1 cellular context compared by ENCODE assay signal in the genomic region with DNA sequence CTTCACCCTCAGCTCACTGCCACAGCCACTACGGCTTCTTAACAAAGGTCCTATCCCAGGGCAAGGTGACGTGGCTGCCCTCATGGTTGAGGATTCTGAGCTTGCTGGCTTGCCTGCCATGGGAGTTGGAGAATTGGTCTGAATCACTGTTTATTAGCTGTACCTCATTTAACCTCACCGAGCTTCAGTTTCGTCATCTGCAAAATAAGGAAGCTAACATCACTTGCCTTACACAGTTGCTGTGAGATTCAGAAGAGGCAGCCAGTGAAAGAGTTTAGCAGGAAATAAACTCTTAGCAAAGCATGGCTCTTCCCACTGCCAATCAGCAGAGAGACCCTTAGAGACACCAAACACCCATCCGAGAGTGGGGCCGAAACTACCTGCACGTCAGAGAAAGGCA.
TF ChIP-seq lines count a peak whose summit lies in the region.

No MANE protein-coding gene starts in this region.

TF ChIP-seq in GM23338, 12 proteins besides CTCF, POLR2A, EP300 and RAD21 (continued from another document):
- TF ChIP-seq ZNF462 (CRISPR knock-in tag; IDR thresholded peaks at IDR 0.05) = no peak
- TF ChIP-seq NANOG (IDR thresholded peaks at IDR 0.05; ENCODE audit: borderline replicate concordance) = no peak
- TF ChIP-seq STAT1 (IDR thresholded peaks at IDR 0.05; ENCODE audit: unreplicated experiment) = no peak
- TF ChIP-seq, protein P1, sequence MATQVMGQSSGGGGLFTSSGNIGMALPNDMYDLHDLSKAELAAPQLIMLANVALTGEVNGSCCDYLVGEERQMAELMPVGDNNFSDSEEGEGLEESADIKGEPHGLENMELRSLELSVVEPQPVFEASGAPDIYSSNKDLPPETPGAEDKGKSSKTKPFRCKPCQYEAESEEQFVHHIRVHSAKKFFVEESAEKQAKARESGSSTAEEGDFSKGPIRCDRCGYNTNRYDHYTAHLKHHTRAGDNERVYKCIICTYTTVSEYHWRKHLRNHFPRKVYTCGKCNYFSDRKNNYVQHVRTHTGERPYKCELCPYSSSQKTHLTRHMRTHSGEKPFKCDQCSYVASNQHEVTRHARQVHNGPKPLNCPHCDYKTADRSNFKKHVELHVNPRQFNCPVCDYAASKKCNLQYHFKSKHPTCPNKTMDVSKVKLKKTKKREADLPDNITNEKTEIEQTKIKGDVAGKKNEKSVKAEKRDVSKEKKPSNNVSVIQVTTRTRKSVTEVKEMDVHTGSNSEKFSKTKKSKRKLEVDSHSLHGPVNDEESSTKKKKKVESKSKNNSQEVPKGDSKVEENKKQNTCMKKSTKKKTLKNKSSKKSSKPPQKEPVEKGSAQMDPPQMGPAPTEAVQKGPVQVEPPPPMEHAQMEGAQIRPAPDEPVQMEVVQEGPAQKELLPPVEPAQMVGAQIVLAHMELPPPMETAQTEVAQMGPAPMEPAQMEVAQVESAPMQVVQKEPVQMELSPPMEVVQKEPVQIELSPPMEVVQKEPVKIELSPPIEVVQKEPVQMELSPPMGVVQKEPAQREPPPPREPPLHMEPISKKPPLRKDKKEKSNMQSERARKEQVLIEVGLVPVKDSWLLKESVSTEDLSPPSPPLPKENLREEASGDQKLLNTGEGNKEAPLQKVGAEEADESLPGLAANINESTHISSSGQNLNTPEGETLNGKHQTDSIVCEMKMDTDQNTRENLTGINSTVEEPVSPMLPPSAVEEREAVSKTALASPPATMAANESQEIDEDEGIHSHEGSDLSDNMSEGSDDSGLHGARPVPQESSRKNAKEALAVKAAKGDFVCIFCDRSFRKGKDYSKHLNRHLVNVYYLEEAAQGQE (IDR thresholded peaks at IDR 0.05; ENCODE audit: unreplicated experiment) = no peak
- TF ChIP-seq ZNF114 (CRISPR knock-in tag; IDR thresholded peaks at IDR 0.05) = no peak
TF ChIP-seq in GM23338: peak in this region for 0.
